16 cellular contexts compared by ENCODE assay signal in genomic region chr4:184399505-184399893, GRCh38.
DNase-seq lines count a peak whose midpoint lies in the region; ATAC-seq and TF ChIP-seq lines count a peak whose summit lies in the region.
"Had no signal": no experiment of that assay in that cellular context is flagged by ENCODE, and none has a peak within 500 bp of the region (broad histone marks: within the 10 kb centered on the region; RNA-seq: fewer than 3 reads in every experiment).

No MANE protein-coding gene starts in this region.

- H3K4me3 Mint-ChIP-seq in chondrocyte (ENCODE audit: unreplicated experiment) (no peak overlapping the region), immature natural killer cell (no peak overlapping the region)
- H3K4me3 Mint-ChIP-seq: CD4-positive, CD25-positive, alpha-beta regulatory T cell had no signal

- no peaks in the 10 kb centered on the region for H3K27me3 Mint-ChIP-seq in chondrocyte (ENCODE audit: low read depth)
- H3K27me3 Mint-ChIP-seq in immature natural killer cell (ENCODE audit: low read depth in 3 of 3): no peaks in the 10 kb centered on the region
- H3K27me3 Mint-ChIP-seq: CD4-positive, CD25-positive, alpha-beta regulatory T cell had no signal

- peaks cover under 1 to 88% (median 69%) of the 10 kb centered on the region in 9 donors for H3K36me3 ChIP-seq in heart left ventricle
- no peaks in the 10 kb centered on the region for H3K36me3 ChIP-seq in aorta (ENCODE audit: control insufficient read depth in 1 of 2, insufficient read depth in 2 of 2, low read length in 1 of 2)
- peaks cover 5% of the 10 kb centered on the region for H3K36me3 ChIP-seq in mucosa of descending colon (ENCODE audit: low read depth)

- 59 to 74% (median 72%) methylated on average over 3 of the region's 3 CpGs for WGBS in heart left ventricle, 4 donors
- 8 to 11% methylated on average over 3 of the region's 3 CpGs for WGBS in aorta, 2 donors

- DNase-seq in heart left ventricle (no peak), Right ventricle myocardium superior (no peak), chondrocyte (ENCODE audit: low spot score) (no peak), aorta (no peak), foreskin fibroblast (no peak), mucosa of descending colon (no peak), immature natural killer cell (no peak)
- DNase-seq: activated CD4-positive, alpha-beta T cell treated with anti-CD3 and anti-CD28 coated beads for 1 hour; activated effector memory CD4-positive, alpha-beta T cell treated with Interleukin-2 at 50 U/mL for 16 hours; anterior cingulate cortex; CD4-positive, CD25-positive, alpha-beta regulatory T cell; DMS153; NCI-H69; transverse colon had no signal

- H3K27ac Mint-ChIP-seq in chondrocyte (ENCODE audit: unreplicated experiment) (peak overlapping the region; percentile 9), immature natural killer cell (peak overlapping the region in 2 of 6 donors; percentile 9 to 12)

- H3K27me3 ChIP-seq in heart left ventricle: no peaks in the 10 kb centered on the region
- no peaks in the 10 kb centered on the region for H3K27me3 ChIP-seq in layer of hippocampus (ENCODE audit: control insufficient read depth, insufficient read depth, low read length)
- H3K27me3 ChIP-seq in aorta (ENCODE audit: control insufficient read depth in 1 of 2, insufficient read depth in 2 of 2, low read length in 1 of 2): no peaks in the 10 kb centered on the region
- H3K27me3 ChIP-seq: transverse colon had no signal

- TF ChIP-seq POLR2A in heart left ventricle (IDR thresholded peaks at IDR 0.05): no peak

- H3K4me1 ChIP-seq in heart left ventricle (peaks cover 6 to 80% (median 45%) of the 10 kb centered on the region in 12 donors), aorta (ENCODE audit: control insufficient read depth in 1 of 2, insufficient read depth in 2 of 2, low read length in 2 of 2) (peaks cover 0 to 8% of the 10 kb centered on the region in 2 donors), mucosa of descending colon (ENCODE audit: low read depth) (peaks cover 3% of the 10 kb centered on the region)

- H3K9me3 Mint-ChIP-seq in chondrocyte (ENCODE audit: low read depth) (peaks cover 6% of the 10 kb centered on the region), immature natural killer cell (no peaks in the 10 kb centered on the region)
- H3K9me3 Mint-ChIP-seq: CD4-positive, CD25-positive, alpha-beta regulatory T cell had no signal

- H3K36me3 Mint-ChIP-seq in chondrocyte (ENCODE audit: low read depth): peaks cover 16% of the 10 kb centered on the region
- H3K36me3 Mint-ChIP-seq in immature natural killer cell: peaks cover 19 to 71% (median 43%) of the 10 kb centered on the region in 3 donors

- TF ChIP-seq CTCF in heart left ventricle (IDR thresholded peaks at IDR 0.05) (peak in 1 of 12 donors; percentile 7), chondrocyte (IDR thresholded peaks at IDR 0.05) (no peak), foreskin fibroblast (IDR thresholded peaks at IDR 0.05; ENCODE audit: low read depth, low read length) (no peak), mucosa of descending colon (IDR thresholded peaks at IDR 0.05) (no peak)

- H3K27ac ChIP-seq in heart left ventricle (peak overlapping the region in 10 of 12 donors; percentile 5 to 84 (median 60)), layer of hippocampus (ENCODE audit: low read depth, low read length) (peak overlapping the region; percentile 59), aorta (ENCODE audit: low read depth in 1 of 2, low read length in 2 of 2) (no peak overlapping the region)
- H3K27ac ChIP-seq: transverse colon had no signal

- no peak overlapping the region for H3K4me3 ChIP-seq in heart left ventricle
- no peak overlapping the region for H3K4me3 ChIP-seq in aorta (ENCODE audit: low read length in 2 of 2)
- H3K4me3 ChIP-seq in foreskin fibroblast (ENCODE audit: low read depth in 1 of 2, low read length in 2 of 2): no peak overlapping the region
- H3K4me3 ChIP-seq in mucosa of descending colon: no peak overlapping the region
- H3K4me3 ChIP-seq: lung, transverse colon had no signal

- H3K4me1 Mint-ChIP-seq in chondrocyte (ENCODE audit: low read depth) (peaks cover 42% of the 10 kb centered on the region), immature natural killer cell (peaks cover 6 to 32% of the 10 kb centered on the region in 2 donors)

- H3K9me3 ChIP-seq in heart left ventricle: no peaks in the 10 kb centered on the region
- H3K9me3 ChIP-seq in aorta (ENCODE audit: control insufficient read depth, low read length): no peaks in the 10 kb centered on the region
- no peaks in the 10 kb centered on the region for H3K9me3 ChIP-seq in mucosa of descending colon
- H3K9me3 ChIP-seq: transverse colon had no signal

- intact Hi-C loops in heart left ventricle (cut with DNase I) (loop anchor here in 1 of 10 donors (5.0 kb wide), 2 partner anchors 52 to 73 kb away; partner anchors contain the start of gene IRF2), Right ventricle myocardium superior (cut with DNase I) (loop anchor here (10.0 kb wide), 1 partner anchor 135 kb away; no protein-coding TSS in a partner anchor), aorta (cut with DNase I) (no loop called here), mucosa of descending colon (cut with DNase I, micrococcal nuclease) (no loop called here)

- ATAC-seq in heart left ventricle (no peak), Right ventricle myocardium superior (ENCODE audit: poor library complexity) (no peak), aorta (ENCODE audit: low FRiP score) (peak; percentile 49), mucosa of descending colon (no peak)

Comparison
In these comparisons a context has a peak if more than half of its experiments do, and no peak if none do; other contexts are left out.
1. H3K27ac ChIP-seq: peak in heart left ventricle (10 of 12) and layer of hippocampus (single experiment); none in aorta (0 of 2).